1 cellular context compared by ENCODE assay signal in the genomic region with DNA sequence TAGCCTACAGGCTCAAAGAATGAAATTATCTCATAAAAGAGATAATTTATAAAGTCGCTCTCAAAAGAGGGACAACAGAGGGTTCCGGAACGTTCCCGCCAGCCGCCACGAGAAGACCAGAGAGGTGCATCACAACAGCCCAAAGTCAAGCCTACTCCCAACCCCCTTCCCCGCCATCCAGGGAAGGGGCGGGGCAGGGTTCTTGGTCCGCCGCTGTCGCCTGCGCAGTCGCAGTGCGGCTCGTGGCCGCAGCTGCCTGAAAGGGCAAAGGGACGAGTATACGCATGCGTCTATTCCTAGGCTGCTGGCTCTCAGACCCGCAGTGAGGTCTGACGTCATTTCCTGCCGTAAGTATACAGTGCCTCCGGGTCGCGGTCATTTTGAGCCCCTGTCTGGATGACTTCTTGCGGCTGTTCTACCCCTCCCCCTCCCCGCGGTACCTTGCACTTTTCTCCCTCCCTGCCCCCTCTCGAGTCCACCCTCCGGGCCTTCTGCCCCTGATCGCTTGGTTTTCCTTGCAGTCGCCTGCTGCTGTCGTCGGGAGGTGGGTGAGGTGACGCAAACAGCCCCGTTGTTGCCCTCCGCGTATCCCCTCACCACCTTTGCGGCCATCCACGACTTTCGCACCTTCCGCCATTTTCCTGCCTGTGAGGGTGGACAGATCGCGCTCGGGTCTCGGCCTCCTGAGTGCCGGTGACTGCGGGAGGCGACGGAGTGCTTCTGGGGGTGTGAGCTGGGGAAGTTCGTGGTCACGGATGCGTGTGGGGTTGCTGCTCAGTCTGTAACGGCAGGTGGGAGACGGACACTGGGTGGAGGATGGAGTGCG.
A peak's percentile ranks its signal among the peaks of the same experiment; 100 is the strongest.
TF ChIP-seq lines count a peak whose summit lies in the region.

A gene with protein sequence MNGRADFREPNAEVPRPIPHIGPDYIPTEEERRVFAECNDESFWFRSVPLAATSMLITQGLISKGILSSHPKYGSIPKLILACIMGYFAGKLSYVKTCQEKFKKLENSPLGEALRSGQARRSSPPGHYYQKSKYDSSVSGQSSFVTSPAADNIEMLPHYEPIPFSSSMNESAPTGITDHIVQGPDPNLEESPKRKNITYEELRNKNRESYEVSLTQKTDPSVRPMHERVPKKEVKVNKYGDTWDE (plus strand): TSS at position 383 of the 826 bp plus-strand sequence. CDS start 1,537 bp downstream, outside the sequence.

TF ChIP-seq in K562, 482 proteins besides CTCF, POLR2A, EP300 and RAD21 (continued from another document and continues in another):
- TF ChIP-seq RREB1 (CRISPR knock-in tag; IDR thresholded peaks at IDR 0.05) (no peak), ZBTB9 (CRISPR knock-in tag; IDR thresholded peaks at IDR 0.05) (peak; percentile 65; the same call in 1 of the 2 replicates), HDAC8 (tag; IDR thresholded peaks at IDR 0.05) (no peak), FOSL1 (tag; conservative IDR thresholded peaks at IDR 0.05) (no peak), NUFIP1 (IDR thresholded peaks at IDR 0.05; ENCODE audit: partially characterized antibody) (peak; percentile 24), HBP1 (CRISPR knock-in tag; IDR thresholded peaks at IDR 0.05) (peak; percentile 78; the same call in 1 of the 2 replicates), HSF4 (CRISPR knock-in tag; IDR thresholded peaks at IDR 0.05; ENCODE audit: borderline replicate concordance) (no peak), MBD2 (IDR thresholded peaks at IDR 0.05; ENCODE audit: borderline replicate concordance, low read depth) (peak; percentile 67; the same call in 1 of the 2 replicates), ELF4 (CRISPR knock-in tag; IDR thresholded peaks at IDR 0.05) (peak; percentile 61), KLF10 (CRISPR knock-in tag; IDR thresholded peaks at IDR 0.05) (no peak), HCFC1 (IDR thresholded peaks at IDR 0.05; ENCODE audit: low read depth, low read length) (peak; percentile 74), E2F3 (CRISPR knock-in tag; IDR thresholded peaks at IDR 0.05) (no peak), CHD2 (IDR thresholded peaks at IDR 0.05; ENCODE audit: low read depth, low read length) (peak; percentile 73), ZNF431 (CRISPR knock-in tag; IDR thresholded peaks at IDR 0.05) (peak; percentile 58), E2F1 (CRISPR knock-in tag; IDR thresholded peaks at IDR 0.05) (no peak), EGR1 (conservative IDR thresholded peaks at IDR 0.05) (peak; percentile 41), SIN3B (IDR thresholded peaks at IDR 0.05; ENCODE audit: low read depth) (0 out of 2 replicates have a peak, but pooled peaks have one; percentile 47), ATF7 (IDR thresholded peaks at IDR 0.05) (peak; percentile 99), ESRRB (CRISPR knock-in tag; IDR thresholded peaks at IDR 0.05; ENCODE audit: borderline replicate concordance) (no peak), ZNF785 (CRISPR knock-in tag; IDR thresholded peaks at IDR 0.05) (no peak), SPI1 (IDR thresholded peaks at IDR 0.05; ENCODE audit: borderline replicate concordance, low read depth, low read length) (no peak), CCNT2 (IDR thresholded peaks at IDR 0.05; ENCODE audit: borderline replicate concordance, extremely low read depth, insufficient read length, low read depth, low read length) (peak; percentile 31), MLLT1 (IDR thresholded peaks at IDR 0.05) (peak; percentile 73 to 91; a peak in 3 of 4 replicates), ZNF668 (CRISPR knock-in tag; IDR thresholded peaks at IDR 0.05) (no peak)
- TF ChIP-seq, protein P1, sequence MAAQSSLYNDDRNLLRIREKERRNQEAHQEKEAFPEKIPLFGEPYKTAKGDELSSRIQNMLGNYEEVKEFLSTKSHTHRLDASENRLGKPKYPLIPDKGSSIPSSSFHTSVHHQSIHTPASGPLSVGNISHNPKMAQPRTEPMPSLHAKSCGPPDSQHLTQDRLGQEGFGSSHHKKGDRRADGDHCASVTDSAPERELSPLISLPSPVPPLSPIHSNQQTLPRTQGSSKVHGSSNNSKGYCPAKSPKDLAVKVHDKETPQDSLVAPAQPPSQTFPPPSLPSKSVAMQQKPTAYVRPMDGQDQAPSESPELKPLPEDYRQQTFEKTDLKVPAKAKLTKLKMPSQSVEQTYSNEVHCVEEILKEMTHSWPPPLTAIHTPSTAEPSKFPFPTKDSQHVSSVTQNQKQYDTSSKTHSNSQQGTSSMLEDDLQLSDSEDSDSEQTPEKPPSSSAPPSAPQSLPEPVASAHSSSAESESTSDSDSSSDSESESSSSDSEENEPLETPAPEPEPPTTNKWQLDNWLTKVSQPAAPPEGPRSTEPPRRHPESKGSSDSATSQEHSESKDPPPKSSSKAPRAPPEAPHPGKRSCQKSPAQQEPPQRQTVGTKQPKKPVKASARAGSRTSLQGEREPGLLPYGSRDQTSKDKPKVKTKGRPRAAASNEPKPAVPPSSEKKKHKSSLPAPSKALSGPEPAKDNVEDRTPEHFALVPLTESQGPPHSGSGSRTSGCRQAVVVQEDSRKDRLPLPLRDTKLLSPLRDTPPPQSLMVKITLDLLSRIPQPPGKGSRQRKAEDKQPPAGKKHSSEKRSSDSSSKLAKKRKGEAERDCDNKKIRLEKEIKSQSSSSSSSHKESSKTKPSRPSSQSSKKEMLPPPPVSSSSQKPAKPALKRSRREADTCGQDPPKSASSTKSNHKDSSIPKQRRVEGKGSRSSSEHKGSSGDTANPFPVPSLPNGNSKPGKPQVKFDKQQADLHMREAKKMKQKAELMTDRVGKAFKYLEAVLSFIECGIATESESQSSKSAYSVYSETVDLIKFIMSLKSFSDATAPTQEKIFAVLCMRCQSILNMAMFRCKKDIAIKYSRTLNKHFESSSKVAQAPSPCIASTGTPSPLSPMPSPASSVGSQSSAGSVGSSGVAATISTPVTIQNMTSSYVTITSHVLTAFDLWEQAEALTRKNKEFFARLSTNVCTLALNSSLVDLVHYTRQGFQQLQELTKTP (IDR thresholded peaks at IDR 0.05; ENCODE audit: low read depth in 1 of 2, partially characterized antibody in 2 of 2): peak in 1 of 2 experiments; percentile 63
- TF ChIP-seq, protein P2, sequence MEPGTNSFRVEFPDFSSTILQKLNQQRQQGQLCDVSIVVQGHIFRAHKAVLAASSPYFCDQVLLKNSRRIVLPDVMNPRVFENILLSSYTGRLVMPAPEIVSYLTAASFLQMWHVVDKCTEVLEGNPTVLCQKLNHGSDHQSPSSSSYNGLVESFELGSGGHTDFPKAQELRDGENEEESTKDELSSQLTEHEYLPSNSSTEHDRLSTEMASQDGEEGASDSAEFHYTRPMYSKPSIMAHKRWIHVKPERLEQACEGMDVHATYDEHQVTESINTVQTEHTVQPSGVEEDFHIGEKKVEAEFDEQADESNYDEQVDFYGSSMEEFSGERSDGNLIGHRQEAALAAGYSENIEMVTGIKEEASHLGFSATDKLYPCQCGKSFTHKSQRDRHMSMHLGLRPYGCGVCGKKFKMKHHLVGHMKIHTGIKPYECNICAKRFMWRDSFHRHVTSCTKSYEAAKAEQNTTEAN (CRISPR knock-in tag; IDR thresholded peaks at IDR 0.05): 0 out of 2 replicates have a peak, but pooled peaks have one; percentile 58
